In genomic region chr3:38346584-38347410, GRCh38 we compare ENCODE assay signal across 8 cellular contexts. TPM values are rescaled to one million over a fixed set of nuclear protein-coding genes. Genes with fewer than 3 reads are reported as not detected.
A peak's percentile ranks its signal among the peaks of the same experiment; 100 is the strongest.
DNase-seq lines count a peak whose midpoint lies in the region; ATAC-seq and TF ChIP-seq lines count a peak whose summit lies in the region.

Gene XYLB, plus strand, starts transcription at chr3:38346785. Its CDS starts 84 bp downstream, at chr3:38346869.

- TF ChIP-seq CTCF in heart left ventricle (IDR thresholded peaks at IDR 0.05) (peak; percentile 77 to 94 (median 88)), upper lobe of left lung (IDR thresholded peaks at IDR 0.05) (peak; percentile 82 to 97 (median 93))

- H3K4me1 ChIP-seq in heart left ventricle: peaks cover 0 to 29% (median 3%) of the 10 kb centered on the region in 12 donors
- H3K4me1 ChIP-seq in upper lobe of left lung: peaks cover 3 to 13% (median 8%) of the 10 kb centered on the region in 4 donors

- H3K27ac ChIP-seq in heart left ventricle (peak within 1 kb of the TSS in 5 of 12 donors; percentile 20 to 44 (median 25)), upper lobe of left lung (peak within 1 kb of the TSS in 2 of 4 donors; percentile 21 to 65)

- peak within 1 kb of the TSS; percentile 76 for H3K27ac Mint-ChIP-seq in activated naive CD8-positive, alpha-beta T cell

- DNase-seq in GDM1 (lab: John Stamatoyannopoulos, UW): peak; percentile 71
- DNase-seq in KBM-7: peak; percentile 87
- peak; percentile 86 to 94 (median 89) for DNase-seq in heart left ventricle
- peak; percentile 70 to 98 (median 82) for DNase-seq in posterior cingulate gyrus
- peak; percentile 92 to 98 for DNase-seq in upper lobe of left lung

- no peaks in the 10 kb centered on the region for H3K9me3 Mint-ChIP-seq in activated naive CD8-positive, alpha-beta T cell (ENCODE audit: low read depth)

- intact Hi-C loops in heart left ventricle (cut with DNase I): loop anchor here (2.0 to 10.0 kb wide), 6 partner anchors 131 to 232 kb away; partner anchors contain the start of genes ACAA1 (in 2 of the 10) and MYD88 (in 2 of the 10)
- intact Hi-C loops in posterior cingulate gyrus (cut with DNase I): loop anchor here (2.0 kb wide), 1 partner anchor 132 kb away; no protein-coding TSS in a partner anchor

- ATAC-seq in GM21737 (IDR thresholded peaks at IDR 0.05; ENCODE audit: unreplicated experiment) (peak; percentile 98), SK-N-SH treated with all-trans-retinoic acid at 6 μM for 48 hours (peak; percentile 100), heart left ventricle (peak; percentile 92 to 100 (median 99)), upper lobe of left lung (ENCODE audit: low FRiP score in 2 of 2) (peak; percentile 98 to 100)

- H3K9me3 ChIP-seq in heart left ventricle (no peaks in the 10 kb centered on the region), upper lobe of left lung (no peaks in the 10 kb centered on the region)

- no peaks in the 10 kb centered on the region for H3K27me3 Mint-ChIP-seq in activated naive CD8-positive, alpha-beta T cell

- H3K4me3 ChIP-seq in heart left ventricle (peak within 1 kb of the TSS; percentile 44 to 93 (median 65)), upper lobe of left lung (peak within 1 kb of the TSS; percentile 23 to 87 (median 74))

- in situ Hi-C loops in KBM-7 (cut with MboI; ENCODE audit: low pct_unique_long_range_greater_than_20kb, low sequenced_read_pairs): no loop called here

- TF ChIP-seq POLR2A in heart left ventricle (IDR thresholded peaks at IDR 0.05): peak in 1 of 2 donors; percentile 29
- TF ChIP-seq POLR2A in upper lobe of left lung (IDR thresholded peaks at IDR 0.05): peak in 1 of 4 donors; percentile 44

- H3K27me3 ChIP-seq in heart left ventricle: no peaks in the 10 kb centered on the region
- no peaks in the 10 kb centered on the region for H3K27me3 ChIP-seq in upper lobe of left lung

- TF ChIP-seq EP300 in upper lobe of left lung (IDR thresholded peaks at IDR 0.05): no peak

- peak within 1 kb of the TSS; percentile 83 for H3K4me3 Mint-ChIP-seq in activated naive CD8-positive, alpha-beta T cell

- H3K36me3 ChIP-seq in heart left ventricle (no peaks in the 10 kb centered on the region), upper lobe of left lung (no peaks in the 10 kb centered on the region)

- 2 to 3% (median 2%) methylated on average over 30 to 86 of the region's 86 CpGs for WGBS in heart left ventricle, 4 donors
- WGBS in upper lobe of left lung, 2 donors: 2 to 9% methylated on average over 10 to 58 of the region's 86 CpGs

- no peaks in the 10 kb centered on the region for H3K36me3 Mint-ChIP-seq in activated naive CD8-positive, alpha-beta T cell

- H3K4me1 Mint-ChIP-seq in activated naive CD8-positive, alpha-beta T cell (ENCODE audit: low read depth): peaks cover 4% of the 10 kb centered on the region

TF ChIP-seq in SK-N-SH treated with all-trans-retinoic acid at 6 μM for 48 hours, 23 proteins besides CTCF, POLR2A, EP300 and RAD21:
- TF ChIP-seq POU6F1 (CRISPR knock-in tag; IDR thresholded peaks at IDR 0.05; ENCODE audit: borderline replicate concordance, low read depth): no peak
- no peak for TF ChIP-seq CSRNP3 (CRISPR knock-in tag; IDR thresholded peaks at IDR 0.05)
- TF ChIP-seq OSR1 (CRISPR knock-in tag; IDR thresholded peaks at IDR 0.05): no peak
- TF ChIP-seq ESRRG (CRISPR knock-in tag; IDR thresholded peaks at IDR 0.05): no peak
- TF ChIP-seq RARB (CRISPR knock-in tag; IDR thresholded peaks at IDR 0.05): no peak
- TF ChIP-seq CSDC2 (CRISPR knock-in tag; IDR thresholded peaks at IDR 0.05): no peak
- no peak for TF ChIP-seq GLIS3 (CRISPR knock-in tag; IDR thresholded peaks at IDR 0.05)
- no peak for TF ChIP-seq SNAI2 (CRISPR knock-in tag; IDR thresholded peaks at IDR 0.05)
- TF ChIP-seq ZNF70 (CRISPR knock-in tag; IDR thresholded peaks at IDR 0.05): no peak
- no peak for TF ChIP-seq ZFP30 (CRISPR knock-in tag; IDR thresholded peaks at IDR 0.05)
- no peak for TF ChIP-seq ZNF565 (CRISPR knock-in tag; conservative IDR thresholded peaks at IDR 0.05; ENCODE audit: low read depth)
- TF ChIP-seq ZFP3 (CRISPR knock-in tag; IDR thresholded peaks at IDR 0.05): no peak
- TF ChIP-seq TSHZ2 (CRISPR knock-in tag; IDR thresholded peaks at IDR 0.05): no peak
- no peak for TF ChIP-seq TCF4 (CRISPR knock-in tag; IDR thresholded peaks at IDR 0.05; ENCODE audit: borderline replicate concordance)

RNA-seq across cellular contexts. Expression of gene XYLB, which starts in this region (rescaled TPM):
- total RNA-seq in heart left ventricle: 1 to 10 TPM in 5 of 9 donors, under 1 TPM in 4; 0.35 to 2.9 (median 1.3) TPM
- under 1 TPM; 0.23 to 0.42 TPM for polyA plus RNA-seq in heart left ventricle
- 1 to 10 TPM; 1.3 to 7.3 (median 4.6) TPM for total RNA-seq in upper lobe of left lung
